In genomic region chr3:46512191-46512590, GRCh38 we compare ENCODE assay signal across 2 cellular contexts.
A peak's percentile ranks its signal among the peaks of the same experiment; 100 is the strongest.
TF ChIP-seq lines count a peak whose summit lies in the region.

No MANE protein-coding gene starts in this region.

TF ChIP-seq in IMR-90, 13 proteins besides CTCF, POLR2A, EP300 and RAD21:
- TF ChIP-seq FOS (IDR thresholded peaks at IDR 0.05; ENCODE audit: low read depth, low read length), result no peak
- TF ChIP-seq MAFK (IDR thresholded peaks at IDR 0.05; ENCODE audit: low read depth, low read length), result no peak
- no peak for TF ChIP-seq CHD1 (IDR thresholded peaks at IDR 0.05; ENCODE audit: low read depth, low read length)
- no peak for TF ChIP-seq RFX5 (IDR thresholded peaks at IDR 0.05; ENCODE audit: low read depth, low read length)
TF ChIP-seq in IMR-90: peak in this region for 0.

TF ChIP-seq in K562, 482 proteins besides CTCF, POLR2A, EP300 and RAD21:
- TF ChIP-seq WHSC1 (IDR thresholded peaks at IDR 0.05; ENCODE audit: low read length), result no peak
- peak; percentile 23; the same call in 1 of the 2 replicates for TF ChIP-seq L3MBTL2 (IDR thresholded peaks at IDR 0.05)
- no peak for TF ChIP-seq ZNF384 (IDR thresholded peaks at IDR 0.05; ENCODE audit: low read depth, low read length)
- no peak for TF ChIP-seq PBX2 (CRISPR knock-in tag; IDR thresholded peaks at IDR 0.05; ENCODE audit: low read depth)
- peak; percentile 61 for TF ChIP-seq PBX2 (tag; conservative IDR thresholded peaks at IDR 0.05; ENCODE audit: low read depth)
- TF ChIP-seq RFX1 (IDR thresholded peaks at IDR 0.05), result peak; percentile 27; the same call in 1 of the 2 replicates
- no peak for TF ChIP-seq NRF1 (conservative IDR thresholded peaks at IDR 0.05 in 1 of 2, IDR thresholded peaks at IDR 0.05 in 1 of 2)
- no peak for TF ChIP-seq ZBED1 (IDR thresholded peaks at IDR 0.05)
- 0 out of 2 replicates have a peak, but pooled peaks have one; percentile 15 for TF ChIP-seq PKNOX1 (IDR thresholded peaks at IDR 0.05)
- TF ChIP-seq ZNF398 (CRISPR knock-in tag; IDR thresholded peaks at IDR 0.05), result no peak
- TF ChIP-seq CREM (IDR thresholded peaks at IDR 0.05; ENCODE audit: low read depth), result no peak
- peak; percentile 9; the same call in 1 of the 2 replicates for TF ChIP-seq CEBPB (tag; IDR thresholded peaks at IDR 0.05)
- TF ChIP-seq CBX1 (IDR thresholded peaks at IDR 0.05; ENCODE audit: low read depth), result no peak
- peak; percentile 31 for TF ChIP-seq MEIS2 (IDR thresholded peaks at IDR 0.05; ENCODE audit: partially characterized antibody)
